Comparison of ENCODE assay signal across 20 cellular contexts in genomic region chr5:139738777-139739611, GRCh38. TPM values are rescaled to one million over a fixed set of nuclear protein-coding genes. Genes with fewer than 3 reads are reported as not detected.
A peak's percentile ranks its signal among the peaks of the same experiment; 100 is the strongest.
DNase-seq lines count a peak whose midpoint lies in the region; ATAC-seq and TF ChIP-seq lines count a peak whose summit lies in the region.
"Had no signal": no experiment of that assay in that cellular context is flagged by ENCODE, and none has a peak within 500 bp of the region (broad histone marks: within the 10 kb centered on the region; RNA-seq: fewer than 3 reads in every experiment).

No MANE protein-coding gene starts in this region.

- CTCF ChIA-PET in MCF 10A (lab: Yijun Ruan, JAX), result interaction anchor here (0.5 to 7.1 kb wide), 11 partner anchors 9 to 291 kb away, joined by 3 to 43 read pairs (median 3); no protein-coding TSS in a partner anchor

- H3K27me3 ChIP-seq in breast epithelium (no peaks in the 10 kb centered on the region), foreskin keratinocyte (peaks cover 27% of the 10 kb centered on the region)
- H3K27me3 ChIP-seq: esophagus muscularis mucosa had no signal

- no peak overlapping the region for H3K4me3 Mint-ChIP-seq in MCF 10A (ENCODE audit: unreplicated experiment)
- H3K4me3 Mint-ChIP-seq: activated T-helper 17 cell treated with anti-CD3 and anti-CD28 coated beads, Interleukin-2, amount 50 U/mL, for 72 hours; CD4-positive, alpha-beta T cell; natural killer cell treated with Interleukin-12 subunit alpha and Interleukin-12 subunit beta and Interleukin-15 and Interleukin-18, amount 100 ng/mL, for 72 hours had no signal

- no peaks in the 10 kb centered on the region for H3K9me3 Mint-ChIP-seq in MCF 10A (ENCODE audit: unreplicated experiment)
- H3K9me3 Mint-ChIP-seq: activated T-helper 17 cell treated with anti-CD3 and anti-CD28 coated beads, Interleukin-2, amount 50 U/mL, for 72 hours; CD4-positive, alpha-beta T cell; natural killer cell treated with Interleukin-12 subunit alpha and Interleukin-12 subunit beta and Interleukin-15 and Interleukin-18, amount 100 ng/mL, for 72 hours had no signal

- DNase-seq in MCF 10A (ENCODE audit: unreplicated experiment) (peak; percentile 53), breast epithelium (ENCODE audit: low spot score in 2 of 2) (no peak), caudate nucleus (lab: John Stamatoyannopoulos, UW) (peak in 1 of 61 donors; percentile 64), myocyte (ENCODE audit: low read depth) (peak; percentile 36), HCEC 1CT (no peak), NCI-H2171 treated with DMSO at 0.1 percent for 48 hours (lab: John Stamatoyannopoulos, UW) (no peak), foreskin keratinocyte (no peak), dedifferentiated amniotic fluid mesenchymal stem cell (ENCODE audit: extremely low spot score) (no peak)
- DNase-seq: activated CD8-positive, alpha-beta memory T cell treated with anti-CD3 and anti-CD28 coated beads for 24 hours; amniotic stem cell; CD4-positive, alpha-beta T cell; dermis blood vessel endothelial cell; DND-41; NCI-H1436 treated with DMSO at 0.1 percent for 48 hours; stimulated activated naive CD4-positive, alpha-beta T cell had no signal

- peaks cover 9% of the 10 kb centered on the region for H3K4me1 Mint-ChIP-seq in MCF 10A (ENCODE audit: insufficient read depth, unreplicated experiment)
- H3K4me1 Mint-ChIP-seq: activated T-helper 17 cell treated with anti-CD3 and anti-CD28 coated beads, Interleukin-2, amount 50 U/mL, for 72 hours had no signal

- H3K27ac ChIP-seq in breast epithelium (no peak overlapping the region), caudate nucleus (ENCODE audit: low read depth, low read length) (peak overlapping the region; percentile 79), foreskin keratinocyte (no peak overlapping the region)
- H3K27ac ChIP-seq: esophagus muscularis mucosa had no signal

- POLR2A ChIA-PET in MCF 10A (lab: Yijun Ruan, JAX), result no interaction called here

- H3K27ac Mint-ChIP-seq in MCF 10A (ENCODE audit: low read depth, unreplicated experiment), result peak overlapping the region; percentile 54
- H3K27ac Mint-ChIP-seq: activated T-helper 17 cell treated with anti-CD3 and anti-CD28 coated beads, Interleukin-2, amount 50 U/mL, for 72 hours; CD4-positive, alpha-beta T cell; natural killer cell treated with Interleukin-12 subunit alpha and Interleukin-12 subunit beta and Interleukin-15 and Interleukin-18, amount 100 ng/mL, for 72 hours had no signal

- no peak for ATAC-seq in foreskin keratinocyte
- ATAC-seq: activated T-helper 17 cell treated with anti-CD3 and anti-CD28 coated beads, Interleukin-2, amount 50 U/mL, for 72 hours; natural killer cell treated with Interleukin-12 subunit alpha and Interleukin-12 subunit beta and Interleukin-15 and Interleukin-18, amount 100 ng/mL, for 72 hours had no signal

- no peak for TF ChIP-seq POLR2A in breast epithelium (IDR thresholded peaks at IDR 0.05)

- no peaks in the 10 kb centered on the region for H3K4me1 ChIP-seq in breast epithelium
- no peaks in the 10 kb centered on the region for H3K4me1 ChIP-seq in foreskin keratinocyte
- H3K4me1 ChIP-seq: esophagus muscularis mucosa had no signal

- no peaks in the 10 kb centered on the region for H3K27me3 Mint-ChIP-seq in MCF 10A (ENCODE audit: insufficient read depth, unreplicated experiment)
- H3K27me3 Mint-ChIP-seq: activated T-helper 17 cell treated with anti-CD3 and anti-CD28 coated beads, Interleukin-2, amount 50 U/mL, for 72 hours; CD4-positive, alpha-beta T cell; natural killer cell treated with Interleukin-12 subunit alpha and Interleukin-12 subunit beta and Interleukin-15 and Interleukin-18, amount 100 ng/mL, for 72 hours had no signal

- intact Hi-C loops in MCF 10A (cut with micrococcal nuclease) (no loop called here), breast epithelium (cut with DNase I; ENCODE audit: low total_unique reads) (no loop called here)

- no peak overlapping the region for H3K4me3 ChIP-seq in breast epithelium
- H3K4me3 ChIP-seq: esophagus muscularis mucosa, lung had no signal

- no peaks in the 10 kb centered on the region for H3K9me3 ChIP-seq in breast epithelium
- H3K9me3 ChIP-seq: esophagus muscularis mucosa had no signal

- no peaks in the 10 kb centered on the region for H3K36me3 Mint-ChIP-seq in MCF 10A (ENCODE audit: insufficient read depth, unreplicated experiment)
- H3K36me3 Mint-ChIP-seq: natural killer cell treated with Interleukin-12 subunit alpha and Interleukin-12 subunit beta and Interleukin-15 and Interleukin-18, amount 100 ng/mL, for 72 hours had no signal

- BruUV-seq in MCF 10A (replicated peaks; lab: Mats Ljungman, UMichigan), result no TSS peak

- H3K36me3 ChIP-seq in breast epithelium, result no peaks in the 10 kb centered on the region
- H3K36me3 ChIP-seq: esophagus muscularis mucosa had no signal

- TF ChIP-seq CTCF in MCF 10A (IDR thresholded peaks at IDR 0.05; ENCODE audit: unreplicated experiment) (no peak), breast epithelium (IDR thresholded peaks at IDR 0.05) (no peak), foreskin keratinocyte (conservative IDR thresholded peaks at IDR 0.05) (no peak)

RNA-seq across cellular contexts. Expression of gene PSD2, which starts 56.6 kb away (rescaled TPM):
- not detected in 2 replicates for total RNA-seq in MCF 10A (2022)
- total RNA-seq in breast epithelium, result 1 to 10 TPM in 1 of 3 donors, under 1 TPM in 1, not detected in 1; 0.66 to 1.8 TPM
- 0.05 TPM in 1 of 2 replicates, not detected in the other for total RNA-seq in myocyte
- 0.79 TPM for polyA plus RNA-seq in myocyte (2012)
- total RNA-seq in foreskin keratinocyte, result not detected in 2 replicates
- polyA plus RNA-seq in foreskin keratinocyte, result not detected in 2 replicates
- total RNA-seq: activated T-helper 17 cell treated with anti-CD3 and anti-CD28 coated beads, Interleukin-2, amount 50 U/mL, for 72 hours; glomerular endothelial cell; natural killer cell treated with Interleukin-12 subunit alpha and Interleukin-12 subunit beta and Interleukin-15 and Interleukin-18, amount 100 ng/mL, for 72 hours had no signal

Comparison
In these comparisons a context has a peak if more than half of its experiments do, and no peak if none do; other contexts are left out.
1. DNase-seq: peak in MCF 10A (single experiment) and myocyte (single experiment); none in breast epithelium (0 of 2), HCEC 1CT (single experiment), NCI-H2171 treated with DMSO at 0.1 percent for 48 hours (single experiment), foreskin keratinocyte (0 of 2) and dedifferentiated amniotic fluid mesenchymal stem cell (single experiment).